In the genomic region with DNA sequence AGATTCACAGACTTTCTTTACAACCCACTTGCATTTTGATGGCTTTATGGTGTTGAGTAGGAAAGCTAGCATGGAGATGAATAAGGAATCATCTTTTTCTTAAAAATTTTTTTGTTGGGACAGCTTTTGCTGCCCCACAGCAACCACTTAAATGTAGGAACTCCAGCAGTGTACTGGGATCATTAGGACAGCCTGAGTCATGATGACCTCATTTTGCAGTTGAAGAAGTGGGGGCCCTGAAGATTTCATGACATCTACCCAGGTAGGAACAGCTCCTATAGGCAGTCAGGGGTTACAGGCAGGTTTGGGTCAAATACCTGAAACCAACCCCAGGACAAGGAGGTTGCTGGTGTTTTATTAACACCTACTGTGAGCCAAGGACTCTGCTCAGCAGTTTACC, we compare ENCODE assay signal across 14 cellular contexts. TPM values are rescaled to one million over a fixed set of nuclear protein-coding genes. Genes with fewer than 3 reads are reported as not detected.
DNase-seq lines count a peak whose midpoint lies in the region; ATAC-seq, FAIRE-seq and TF ChIP-seq lines count a peak whose summit lies in the region.
"Had no signal": no experiment of that assay in that cellular context is flagged by ENCODE, and none has a peak within 500 bp of the region (broad histone marks: within the 10 kb centered on the region; RNA-seq: fewer than 3 reads in every experiment).

No MANE protein-coding gene starts in this region.

- no peaks in the 10 kb centered on the region for H3K9me3 Mint-ChIP-seq in nephron progenitor cell

- H3K4me2 ChIP-seq in BLaER1 treated with 17β-estradiol and CSF1 and Interleukin-3, amounts not matched to agents 10 nM and 100 nM = peak overlapping the region; percentile 79 to 99 (median 93)
- H3K4me2 ChIP-seq in HCT116 (ENCODE audit: low read length) = peak overlapping the region; percentile 70; the same call in 1 of the 2 replicates

- peaks cover 37% of the 10 kb centered on the region for H3K36me3 Mint-ChIP-seq in nephron progenitor cell (ENCODE audit: low read depth)

- TF ChIP-seq POLR2A in HCT116 (IDR thresholded peaks at IDR 0.05; ENCODE audit: borderline replicate concordance, extremely low read depth, insufficient read depth, insufficient read length) (no peak), body of pancreas (IDR thresholded peaks at IDR 0.05) (no peak), heart left ventricle (IDR thresholded peaks at IDR 0.05) (no peak)

- no peak overlapping the region for H2AFZ ChIP-seq in HCT116 (ENCODE audit: low read depth, low read length, poor library complexity, severe bottlenecking)

- H3K36me3 ChIP-seq in BLaER1 treated with 17β-estradiol and CSF1 and Interleukin-3, amounts not matched to agents 10 nM and 100 nM = peaks cover 45 to 57% (median 49%) of the 10 kb centered on the region in 11 experiments
- H3K36me3 ChIP-seq in HCT116 (ENCODE audit: control insufficient read depth in 1 of 2, insufficient read depth in 2 of 2, low read length in 2 of 2) (peaks cover 21 to 23% of the 10 kb centered on the region in 2 experiments; a peak in 3 of 4 replicates), bronchial epithelial cell (ENCODE audit: control insufficient read depth, insufficient read depth, low read length) (peaks cover 15% of the 10 kb centered on the region), body of pancreas (replicated peaks in 1 of 2; ENCODE audit: insufficient read depth in 1 of 2, low read depth in 2 of 2) (peaks cover 0 to 16% of the 10 kb centered on the region in 2 donors), heart left ventricle (peaks cover 0 to 42% (median 34%) of the 10 kb centered on the region in 9 donors)

- ATAC-seq in HCT116 = no peak
- no peak for ATAC-seq in body of pancreas
- no peak for ATAC-seq in heart left ventricle
- ATAC-seq: left cardiac atrium, Right ventricle myocardium inferior had no signal

- H3K27me3 Mint-ChIP-seq in nephron progenitor cell (ENCODE audit: low read depth, poor library complexity) = peaks cover 11% of the 10 kb centered on the region

- H3K4me1 ChIP-seq in BLaER1 treated with 17β-estradiol and CSF1 and Interleukin-3, amounts not matched to agents 10 nM and 100 nM = peaks cover 59 to 93% (median 88%) of the 10 kb centered on the region in 10 experiments
- H3K4me1 ChIP-seq in HCT116 (ENCODE audit: control insufficient read depth in 1 of 2, insufficient read depth in 2 of 2, low read length in 2 of 2) (peaks cover 7 to 17% of the 10 kb centered on the region in 2 experiments; a peak in 3 of 4 replicates), body of pancreas (peaks cover 17% of the 10 kb centered on the region), heart left ventricle (peaks cover 0 to 22% (median 16%) of the 10 kb centered on the region in 12 donors)

- peak overlapping the region; percentile 96 for H3K4me3 Mint-ChIP-seq in nephron progenitor cell

- peaks cover 27% of the 10 kb centered on the region for H3K4me1 Mint-ChIP-seq in nephron progenitor cell

- TF ChIP-seq CTCF in HCT116 (IDR thresholded peaks at IDR 0.05 in 2 of 3, conservative IDR thresholded peaks at IDR 0.05 in 1 of 3; ENCODE audit: borderline replicate concordance in 1 of 3, insufficient read depth in 1 of 3, low read depth in 2 of 3, low read length in 2 of 3) (no peak), bronchial epithelial cell (IDR thresholded peaks at IDR 0.05; ENCODE audit: insufficient read depth, low read length, severe bottlenecking) (no peak), nephron progenitor cell (IDR thresholded peaks at IDR 0.05) (no peak), body of pancreas (IDR thresholded peaks at IDR 0.05) (no peak), heart left ventricle (IDR thresholded peaks at IDR 0.05) (no peak)

- peaks cover 49% of the 10 kb centered on the region for H3K79me2 ChIP-seq in HCT116 (ENCODE audit: insufficient read depth, low read length)

- FAIRE-seq in bronchial epithelial cell (lab: Jason Lieb, UNC) = no peak

- POLR2A ChIA-PET in HCT116 (lab: Charles Lee) = no interaction called here

- TF ChIP-seq RAD21 in HCT116 (IDR thresholded peaks at IDR 0.05; ENCODE audit: low read depth) = no peak

- H4K20me1 ChIP-seq in BLaER1 treated with 17β-estradiol and CSF1 and Interleukin-3, amounts not matched to agents 10 nM and 100 nM = peaks cover 0 to 63% (median 48%) of the 10 kb centered on the region in 11 experiments; a peak in 17 of 22 replicates
- no peaks in the 10 kb centered on the region for H4K20me1 ChIP-seq in HCT116 (ENCODE audit: insufficient read depth)

- RAD21 ChIA-PET in HCT116 (lab: Charles Lee; ENCODE audit: low non-redundant PET in 1 of 2, low total read pairs in 2 of 2, uncharacterized antibody in 2 of 2, unreplicated experiment in 2 of 2) = no interaction called here

- H3K27me3 ChIP-seq in BLaER1 treated with 17β-estradiol and CSF1 and Interleukin-3, amounts not matched to agents 10 nM and 100 nM = no peaks in the 10 kb centered on the region
- H3K27me3 ChIP-seq in HCT116 (ENCODE audit: insufficient read depth, low read length) (no peaks in the 10 kb centered on the region), bronchial epithelial cell (ENCODE audit: control insufficient read depth, insufficient read depth, low read length) (no peaks in the 10 kb centered on the region), body of pancreas (no peaks in the 10 kb centered on the region), heart left ventricle (no peaks in the 10 kb centered on the region)

- peak overlapping the region in 3 of 10 experiments; percentile 83 to 98 (median 98); a peak in 2 of 20 replicates for H3K4me3 ChIP-seq in BLaER1 treated with 17β-estradiol and CSF1 and Interleukin-3, amounts not matched to agents 10 nM and 100 nM
- no peak overlapping the region for H3K4me3 ChIP-seq in HCT116 (replicated peaks in 1 of 2; ENCODE audit: low read depth in 1 of 2, low read length in 2 of 2)
- no peak overlapping the region for H3K4me3 ChIP-seq in bronchial epithelial cell (ENCODE audit: low read depth, low read length)
- H3K4me3 ChIP-seq in body of pancreas = no peak overlapping the region
- H3K4me3 ChIP-seq in heart left ventricle = no peak overlapping the region

- peaks cover 0 to 5% (median 0%) of the 10 kb centered on the region in 11 experiments; a peak in 1 of 22 replicates for H3K9me3 ChIP-seq in BLaER1 treated with 17β-estradiol and CSF1 and Interleukin-3, amounts not matched to agents 10 nM and 100 nM (replicated peaks in 1 of 11)
- H3K9me3 ChIP-seq in HCT116 (ENCODE audit: control insufficient read depth in 1 of 2, insufficient read depth in 1 of 2, low read depth in 1 of 2, low read length in 2 of 2) (no peaks in the 10 kb centered on the region), body of pancreas (no peaks in the 10 kb centered on the region), heart left ventricle (no peaks in the 10 kb centered on the region)
- H3K9me3 ChIP-seq: stomach had no signal

- DNase-seq in HCT116 (ENCODE audit: low read depth, low spot score) = no peak
- peak; percentile 62 for DNase-seq in bronchial epithelial cell (ENCODE audit: low read depth)
- DNase-seq in nephron progenitor cell = no peak
- no peak for DNase-seq in body of pancreas
- DNase-seq in Kasumi-1 (lab: John Stamatoyannopoulos, UW) = no peak
- DNase-seq in heart left ventricle = no peak
- DNase-seq: DMS153, foreskin melanocyte, left cardiac atrium, NCI-H345, stomach had no signal

- CTCF ChIA-PET in HCT116 (lab: Charles Lee) = no interaction called here

- peak overlapping the region in 1 of 11 experiments; percentile 96; a peak in 2 of 22 replicates for H3K27ac ChIP-seq in BLaER1 treated with 17β-estradiol and CSF1 and Interleukin-3, amounts not matched to agents 10 nM and 100 nM
- H3K27ac ChIP-seq in HCT116 (ENCODE audit: low read depth, low read length) = no peak overlapping the region
- H3K27ac ChIP-seq in body of pancreas = no peak overlapping the region
- no peak overlapping the region for H3K27ac ChIP-seq in heart left ventricle
- H3K27ac ChIP-seq: stomach had no signal

- H3K27ac Mint-ChIP-seq in nephron progenitor cell = no peak overlapping the region

- intact Hi-C loops in HCT116 (cut with micrococcal nuclease) = no loop called here
- intact Hi-C loops in body of pancreas (cut with DNase I) = no loop called here
- intact Hi-C loops in heart left ventricle (cut with DNase I) = loop anchor here in 3 of 10 donors (5.0 kb wide), 3 partner anchors 49 to 339 kb away; a partner anchor contains a TSS

- peak overlapping the region in 5 of 11 experiments; percentile 2 to 97 (median 18); a peak in 5 of 22 replicates for H3K9ac ChIP-seq in BLaER1 treated with 17β-estradiol and CSF1 and Interleukin-3, amounts not matched to agents 10 nM and 100 nM
- H3K9ac ChIP-seq in HCT116 (ENCODE audit: low read length) = no peak overlapping the region

- no TSS peak for BruUV-seq in HCT116 (replicated peaks; lab: Mats Ljungman, UMichigan)

- no peaks in the 10 kb centered on the region for H3K9me2 ChIP-seq in HCT116 (ENCODE audit: insufficient read depth)

RNA-seq across cellular contexts. Expression of a gene that starts 2.1 kb away (rescaled TPM):
- total RNA-seq in HCT116 (2021; ENCODE audit: unreplicated experiment) (33.3 TPM), bronchial epithelial cell (14.5 and 21.0 TPM in 2 replicates), body of pancreas (10 to 100 TPM; 18.9 to 47.5 TPM), heart left ventricle (10 to 100 TPM; 15.3 to 80.3 (median 33.0) TPM)
- polyA plus RNA-seq in HCT116 (2012) = 24.9 and 27.6 TPM in 2 replicates
- polyA plus RNA-seq in heart left ventricle = 10 to 100 TPM; 34.0 to 44.9 TPM

RNA-seq across cellular contexts. Expression of a gene that starts 33.3 kb away (rescaled TPM):
- total RNA-seq in HCT116 (2021; ENCODE audit: unreplicated experiment) (not detected), bronchial epithelial cell (not detected in 2 replicates), body of pancreas (not detected), heart left ventricle (not detected)
- not detected in 2 replicates for polyA plus RNA-seq in HCT116 (2012)
- not detected for polyA plus RNA-seq in heart left ventricle
- total RNA-seq: left cardiac atrium, omental fat pad, Right ventricle myocardium inferior, stomach had no signal
- polyA plus RNA-seq: stomach had no signal

RNA-seq across cellular contexts. Expression of a gene that starts 50.8 kb away (rescaled TPM):
- total RNA-seq in HCT116 (2021; ENCODE audit: unreplicated experiment) (4.7 TPM), bronchial epithelial cell (1.4 and 2.6 TPM in 2 replicates), body of pancreas (10 to 100 TPM; 27.0 to 40.2 TPM), heart left ventricle (10 to 100 TPM in 5 of 9 donors, 1 to 10 TPM in 4; 5.1 to 37.0 (median 12.8) TPM)
- polyA plus RNA-seq in HCT116 (2012) = 1.5 and 2.1 TPM in 2 replicates
- 10 to 100 TPM in 1 of 2 donors, 1 to 10 TPM in 1; 3.4 to 17.6 TPM for polyA plus RNA-seq in heart left ventricle
